Comparison of ENCODE assay signal across 34 cellular contexts in genomic region chr10:24397662-24398061, GRCh38.
"Had no signal": no experiment of that assay in that cellular context is flagged by ENCODE, and none has a peak within 500 bp of the region (broad histone marks: within the 10 kb centered on the region; RNA-seq: fewer than 3 reads in every experiment).

No MANE protein-coding gene starts in this region.

- H3K27ac ChIP-seq: KMS-11 had no signal

- H3K4me3 ChIP-seq: MG63 had no signal

- H3K36me3 ChIP-seq: MG63 had no signal

- DNase-seq: Karpas-422, Kasumi-1, MG63, MM.1S, MV-4-11, NCI-H1048, NCI-H1092, NCI-H1092 treated with DMSO at 0.1 percent for 48 hours, NCI-H1105, NCI-H1105 treated with DMSO at 0.1 percent for 48 hours, NCI-H1417, NCI-H1417 treated with DMSO at 0.1 percent for 48 hours, NCI-H1436, NCI-H1436 treated with DMSO at 0.1 percent for 48 hours, NCI-H146, NCI-H1694, NCI-H1694 treated with DMSO at 0.1 percent for 48 hours, NCI-H187, NCI-H187 treated with DMSO at 0.1 percent for 48 hours, NCI-H1930, NCI-H2029, NCI-H2029 treated with DMSO at 0.1 percent for 48 hours, NCI-H2081, NCI-H2081 treated with DMSO at 0.1 percent for 48 hours, NCI-H2107, NCI-H2171, NCI-H2171 treated with DMSO at 0.1 percent for 48 hours, NCI-H2227 treated with DMSO at 0.1 percent for 48 hours, NCI-H226, NCI-H345, NCI-H446, NCI-H446 treated with DMSO at 0.1 percent for 48 hours, NCI-H510A had no signal

- H3K27me3 ChIP-seq: MG63 had no signal

- H3K9me3 ChIP-seq: MG63 had no signal
